ENCODE assay signal across 1 cellular context in genomic region chr14:93956082-93956481, GRCh38.
TF ChIP-seq lines count a peak whose summit lies in the region.

No MANE protein-coding gene starts in this region.

TF ChIP-seq in HEK293T, 16 proteins besides CTCF, POLR2A, EP300 and RAD21 (continued from another document):
- TF ChIP-seq PKNOX1 (IDR thresholded peaks at IDR 0.05) (no peak), ELF4 (IDR thresholded peaks at IDR 0.05) (no peak), CTBP1 (IDR thresholded peaks at IDR 0.05; ENCODE audit: borderline replicate concordance) (no peak), ZNF384 (IDR thresholded peaks at IDR 0.05) (no peak), SP1 (IDR thresholded peaks at IDR 0.05) (no peak), FOXM1 (IDR thresholded peaks at IDR 0.05; ENCODE audit: borderline replicate concordance) (no peak), L3MBTL2 (conservative IDR thresholded peaks at IDR 0.05) (no peak), TARDBP (IDR thresholded peaks at IDR 0.05) (no peak)
